In the genomic region with DNA sequence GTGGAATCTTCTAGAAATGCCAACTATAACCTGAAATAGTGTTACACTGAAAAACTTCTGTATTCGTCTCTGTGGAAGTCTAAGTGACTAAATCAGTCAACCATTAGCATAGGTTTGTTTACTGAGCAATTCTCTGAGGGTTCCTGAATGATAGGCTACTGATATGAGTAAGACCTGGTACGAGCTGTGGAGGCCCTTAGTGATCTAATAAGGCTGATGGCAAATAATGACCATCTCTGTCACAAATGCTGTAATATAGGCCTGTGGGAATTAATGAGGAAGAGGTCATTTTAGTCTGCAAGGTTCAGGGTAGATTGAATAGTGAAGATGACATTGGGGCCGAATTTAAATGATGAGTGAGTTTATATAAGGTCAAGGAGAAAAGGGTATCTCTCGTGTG, we compare ENCODE assay signal across 14 cellular contexts.
DNase-seq lines count a peak whose midpoint lies in the region; ATAC-seq, FAIRE-seq and TF ChIP-seq lines count a peak whose summit lies in the region.
"Had no signal": no experiment of that assay in that cellular context is flagged by ENCODE, and none has a peak within 500 bp of the region (broad histone marks: within the 10 kb centered on the region; RNA-seq: fewer than 3 reads in every experiment).

No MANE protein-coding gene starts in this region.

- no peak overlapping the region for H3K9ac ChIP-seq in GM23248

- POLR2A ChIA-PET in activated CD8-positive, alpha-beta T cell treated with anti-CD3 and anti-CD28 coated beads for 36 hours (lab: Charles Lee), result no interaction called here

- TF ChIP-seq CTCF in activated CD8-positive, alpha-beta T cell treated with anti-CD3 and anti-CD28 coated beads for 36 hours (IDR thresholded peaks at IDR 0.05), result no peak
- TF ChIP-seq CTCF in prostate gland (IDR thresholded peaks at IDR 0.05), result no peak

- ATAC-seq in GM19372 (IDR thresholded peaks at IDR 0.05; ENCODE audit: low read depth, unreplicated experiment), result peak; percentile 62
- ATAC-seq in HG02798 (IDR thresholded peaks at IDR 0.05; ENCODE audit: poor library complexity, unreplicated experiment), result peak; percentile 88
- ATAC-seq in HG03469 (IDR thresholded peaks at IDR 0.05; ENCODE audit: unreplicated experiment), result peak; percentile 96
- ATAC-seq in activated CD8-positive, alpha-beta T cell treated with anti-CD3 and anti-CD28 coated beads for 36 hours, result no peak
- ATAC-seq: activated CD4-positive, alpha-beta T cell treated with anti-CD3 and anti-CD28 coated beads for 36 hours; effector memory CD8-positive, alpha-beta T cell had no signal

- H3K36me3 ChIP-seq in GM23248 (ENCODE audit: low read depth) (no peaks in the 10 kb centered on the region), prostate gland (no peaks in the 10 kb centered on the region)

- no peaks in the 10 kb centered on the region for H3K79me2 ChIP-seq in GM23248 (ENCODE audit: insufficient read depth)

- H3K9me2 ChIP-seq in GM23248 (ENCODE audit: insufficient read depth), result no peaks in the 10 kb centered on the region

- H3K27me3 ChIP-seq in GM23248 (replicated peaks; ENCODE audit: insufficient read depth), result no peaks in the 10 kb centered on the region
- no peaks in the 10 kb centered on the region for H3K27me3 ChIP-seq in prostate gland (replicated peaks; ENCODE audit: insufficient read depth)

- peak; percentile 77 for FAIRE-seq in GM12891 (lab: Jason Lieb, UNC)

- H3K27ac ChIP-seq in GM23248 (no peak overlapping the region), prostate gland (no peak overlapping the region)

- no peak overlapping the region for H3K4me3 ChIP-seq in GM23248
- no peak overlapping the region for H3K4me3 ChIP-seq in prostate gland

- H4K20me1 ChIP-seq in GM23248 (ENCODE audit: insufficient read depth), result no peaks in the 10 kb centered on the region

- intact Hi-C loops in activated CD8-positive, alpha-beta T cell treated with anti-CD3 and anti-CD28 coated beads for 36 hours (cut with micrococcal nuclease), result no loop called here
- intact Hi-C loops in prostate gland (cut with DNase I), result no loop called here

- peaks cover 26% of the 10 kb centered on the region for H3K36me3 Mint-ChIP-seq in activated CD8-positive, alpha-beta T cell treated with anti-CD3 and anti-CD28 coated beads for 36 hours (ENCODE audit: low read depth)

- no peak overlapping the region for H3K27ac Mint-ChIP-seq in activated CD8-positive, alpha-beta T cell treated with anti-CD3 and anti-CD28 coated beads for 36 hours
- H3K27ac Mint-ChIP-seq: activated CD4-positive, alpha-beta T cell treated with anti-CD3 and anti-CD28 coated beads for 36 hours; activated naive CD8-positive, alpha-beta T cell; effector memory CD8-positive, alpha-beta T cell had no signal

- TF ChIP-seq POLR2A in GM12891 (IDR thresholded peaks at IDR 0.05; ENCODE audit: low read depth, low read length), result no peak
- no peak for TF ChIP-seq POLR2A in prostate gland (IDR thresholded peaks at IDR 0.05)

- in situ Hi-C loops in GM23248 (cut with MboI), result no loop called here
- in situ Hi-C loops in KBM-7 (cut with MboI; ENCODE audit: low pct_unique_long_range_greater_than_20kb, low sequenced_read_pairs), result no loop called here

- H3K4me2 ChIP-seq in GM23248 (ENCODE audit: unreplicated experiment), result no peak overlapping the region

- no peaks in the 10 kb centered on the region for H3K9me3 ChIP-seq in GM23248 (ENCODE audit: low read depth)
- no peaks in the 10 kb centered on the region for H3K9me3 ChIP-seq in prostate gland

- no peaks in the 10 kb centered on the region for H3K4me1 ChIP-seq in GM23248 (ENCODE audit: insufficient read depth)
- no peaks in the 10 kb centered on the region for H3K4me1 ChIP-seq in prostate gland (replicated peaks)

- H3K9me3 Mint-ChIP-seq in activated CD8-positive, alpha-beta T cell treated with anti-CD3 and anti-CD28 coated beads for 36 hours, result peaks cover 4% of the 10 kb centered on the region
- H3K9me3 Mint-ChIP-seq: effector memory CD8-positive, alpha-beta T cell had no signal

- DNase-seq in GM12891 (ENCODE audit: insufficient read length, low spot score), result no peak
- no peak for DNase-seq in activated CD8-positive, alpha-beta T cell treated with anti-CD3 and anti-CD28 coated beads for 36 hours
- no peak for DNase-seq in GM23248
- DNase-seq in prostate gland (ENCODE audit: low spot score), result no peak
- DNase-seq in KBM-7, result no peak
- DNase-seq: activated CD4-positive, alpha-beta T cell treated with anti-CD3 and anti-CD28 coated beads for 36 hours; effector memory CD8-positive, alpha-beta T cell; hippocampal formation; midbrain; NCI-H2081 treated with DMSO at 0.1 percent for 48 hours had no signal

- H3F3A ChIP-seq in GM23248 (ENCODE audit: insufficient read depth), result no peaks in the 10 kb centered on the region

- CTCF ChIA-PET in activated CD8-positive, alpha-beta T cell treated with anti-CD3 and anti-CD28 coated beads for 36 hours (lab: Charles Lee), result interaction anchor here (1.2 to 1.6 kb wide), 2 partner anchors 129 to 218 kb away, joined by 4 read pairs; no protein-coding TSS in a partner anchor

- 69 to 71% methylated on average over 4 of the region's 4 CpGs for WGBS in GM23248 (ENCODE audit: low coverage in 1 of 2, low lambda C conversion rate in 2 of 2, missing lambda C conversion rate in 2 of 2), 2 experiments
- 73% methylated on average over 4 of the region's 4 CpGs for WGBS in prostate gland

- H2AFZ ChIP-seq in GM23248, result no peak overlapping the region

- H3K4me3 Mint-ChIP-seq in activated CD8-positive, alpha-beta T cell treated with anti-CD3 and anti-CD28 coated beads for 36 hours, result no peak overlapping the region
- H3K4me3 Mint-ChIP-seq: activated CD4-positive, alpha-beta T cell treated with anti-CD3 and anti-CD28 coated beads for 36 hours; activated naive CD8-positive, alpha-beta T cell; effector memory CD8-positive, alpha-beta T cell had no signal

- H3K4me1 Mint-ChIP-seq in activated CD8-positive, alpha-beta T cell treated with anti-CD3 and anti-CD28 coated beads for 36 hours (ENCODE audit: low read depth), result peaks cover 3% of the 10 kb centered on the region

- H3K27me3 Mint-ChIP-seq in activated CD8-positive, alpha-beta T cell treated with anti-CD3 and anti-CD28 coated beads for 36 hours, result no peaks in the 10 kb centered on the region
- H3K27me3 Mint-ChIP-seq: activated CD4-positive, alpha-beta T cell treated with anti-CD3 and anti-CD28 coated beads for 36 hours; activated naive CD8-positive, alpha-beta T cell; effector memory CD8-positive, alpha-beta T cell had no signal

TF ChIP-seq in GM12891, 5 proteins besides CTCF, POLR2A, EP300 and RAD21:
- TF ChIP-seq SPI1 (IDR thresholded peaks at IDR 0.05; ENCODE audit: low read depth, low read length), result no peak
- no peak for TF ChIP-seq POLR2AphosphoS5 (IDR thresholded peaks at IDR 0.05; ENCODE audit: low read depth, low read length)
- TF ChIP-seq TAF1 (IDR thresholded peaks at IDR 0.05; ENCODE audit: low read depth, low read length), result no peak
- TF ChIP-seq PAX5 (IDR thresholded peaks at IDR 0.05; ENCODE audit: insufficient read depth, low read length, severe bottlenecking), result no peak
- no peak; the same call in 1 of the 2 replicates for TF ChIP-seq POU2F2 (IDR thresholded peaks at IDR 0.05; ENCODE audit: low read depth, low read length)
